8 cellular contexts compared by ENCODE assay signal in genomic region chr15:75648156-75649000, GRCh38. TPM values are rescaled to one million over a fixed set of nuclear protein-coding genes. Genes with fewer than 3 reads are reported as not detected.
A peak's percentile ranks its signal among the peaks of the same experiment; 100 is the strongest.
DNase-seq lines count a peak whose midpoint lies in the region; ATAC-seq and TF ChIP-seq lines count a peak whose summit lies in the region.

No MANE protein-coding gene starts in this region.

- ATAC-seq in Panc1 (peak; percentile 26), GM18867 (IDR thresholded peaks at IDR 0.05; ENCODE audit: unreplicated experiment) (no peak)

- H3K9ac ChIP-seq in ES-I3 (ENCODE audit: low read depth, low read length) (peak overlapping the region; percentile 92), endocrine pancreas (ENCODE audit: control insufficient read depth, insufficient read depth, low read length) (peak overlapping the region; percentile 76)

- CTCF ChIA-PET in Panc1 (lab: Charles Lee), result interaction anchor here (0.5 to 1.4 kb wide), 7 partner anchors 8 to 280 kb away, joined by 3 to 14 read pairs (median 9); partner anchors contain the start of genes MAN2C1 and PTPN9

- in situ Hi-C loops in Panc1 (cut with HindIII; ENCODE audit: low pct_unique_long_range_greater_than_20kb, low sequenced_read_pairs), result no loop called here

- POLR2A ChIA-PET in Panc1 (lab: Charles Lee), result interaction anchor here (0.5 kb wide), 1 partner anchor 193 kb away, joined by 6 read pairs; no protein-coding TSS in a partner anchor

- H3K9me3 ChIP-seq in ES-I3 (ENCODE audit: control insufficient read depth, insufficient read depth, low read length), result no peaks in the 10 kb centered on the region
- H3K9me3 ChIP-seq in Panc1 (ENCODE audit: control insufficient read depth, insufficient read depth, low read depth, low read length), result no peaks in the 10 kb centered on the region
- H3K9me3 ChIP-seq in endocrine pancreas (ENCODE audit: control insufficient read depth, low read length), result no peaks in the 10 kb centered on the region

- no peaks in the 10 kb centered on the region for H3K27me3 ChIP-seq in Panc1 (ENCODE audit: control insufficient read depth, insufficient read depth, low read length)
- no peaks in the 10 kb centered on the region for H3K27me3 ChIP-seq in endocrine pancreas (ENCODE audit: control insufficient read depth, insufficient read depth, low read length)

- H3K27ac ChIP-seq in Panc1 (ENCODE audit: low read length) (peak overlapping the region; percentile 81), urinary bladder (ENCODE audit: low read depth) (peak overlapping the region; percentile 93)

- WGBS in urinary bladder, result 2% methylated on average over 34 of the region's 34 CpGs

- BruUV-seq in Panc1 (replicated peaks; lab: Mats Ljungman, UMichigan), result TSS peak; percentile 70

- H3K36me3 ChIP-seq in ES-I3 (ENCODE audit: insufficient read depth, low read length), result no peaks in the 10 kb centered on the region; the same call in 1 of the 2 replicates
- H3K36me3 ChIP-seq in Panc1 (ENCODE audit: control insufficient read depth, insufficient read depth, low read length), result no peaks in the 10 kb centered on the region
- no peaks in the 10 kb centered on the region for H3K36me3 ChIP-seq in endocrine pancreas (ENCODE audit: control insufficient read depth, insufficient read depth, low read length)
- no peaks in the 10 kb centered on the region for H3K36me3 ChIP-seq in urinary bladder (ENCODE audit: insufficient read depth)

- peak overlapping the region; percentile 76 to 80 for H3K4me3 ChIP-seq in Panc1 (ENCODE audit: low read depth in 2 of 2, low read length in 2 of 2)
- H3K4me3 ChIP-seq in endocrine pancreas (ENCODE audit: control insufficient read depth, insufficient read depth, low read length), result no peak overlapping the region
- peak overlapping the region; percentile 73 for H3K4me3 ChIP-seq in urinary bladder (ENCODE audit: low read depth, low read length)

- DNase-seq in Panc1 (ENCODE audit: low read depth, low spot score) (no peak), midbrain (lab: John Stamatoyannopoulos, UW) (peak; percentile 55), NCI-H1930 (lab: John Stamatoyannopoulos, UW) (no peak), amniotic stem cell (lab: John Stamatoyannopoulos, UW) (no peak)

- TF ChIP-seq CTCF in Panc1 (IDR thresholded peaks at IDR 0.05), result no peak

- intact Hi-C loops in Panc1 (cut with micrococcal nuclease; ENCODE audit: unreplicated experiment), result no loop called here

- H3K4me1 ChIP-seq in ES-I3 (ENCODE audit: insufficient read depth, low read length) (peaks cover 13% of the 10 kb centered on the region), Panc1 (ENCODE audit: control insufficient read depth, insufficient read depth, low read length) (peaks cover 31% of the 10 kb centered on the region), endocrine pancreas (ENCODE audit: control insufficient read depth, insufficient read depth, low read length) (no peaks in the 10 kb centered on the region), urinary bladder (ENCODE audit: insufficient read depth) (peaks cover 2% of the 10 kb centered on the region)

RNA-seq across cellular contexts. Expression of gene SNX33, which starts 0.7 kb away (rescaled TPM):
- total RNA-seq in Panc1 (2021; ENCODE audit: unreplicated experiment), result 17.0 TPM
- polyA plus RNA-seq in Panc1 (2012; ENCODE audit: insufficient read length), result 19.5 TPM
- 11.1 TPM for total RNA-seq in urinary bladder
- polyA plus RNA-seq in urinary bladder, result 25.8 TPM

RNA-seq across cellular contexts. Expression of gene IMP3, which starts 8.4 kb away (rescaled TPM):
- total RNA-seq in Panc1 (2021; ENCODE audit: unreplicated experiment) (56.0 TPM), urinary bladder (30.1 TPM)
- polyA plus RNA-seq in Panc1 (2012; ENCODE audit: insufficient read length), result 58.5 TPM
- polyA plus RNA-seq in urinary bladder, result 62.5 TPM

RNA-seq across cellular contexts. Expression of gene SNUPN, which starts 22.9 kb away (rescaled TPM):
- total RNA-seq in Panc1 (2021; ENCODE audit: unreplicated experiment) (52.1 TPM), urinary bladder (25.1 TPM)
- 31.4 TPM for polyA plus RNA-seq in Panc1 (2012; ENCODE audit: insufficient read length)
- polyA plus RNA-seq in urinary bladder, result 23.6 TPM
